21 cellular contexts compared by ENCODE assay signal in the genomic region with DNA sequence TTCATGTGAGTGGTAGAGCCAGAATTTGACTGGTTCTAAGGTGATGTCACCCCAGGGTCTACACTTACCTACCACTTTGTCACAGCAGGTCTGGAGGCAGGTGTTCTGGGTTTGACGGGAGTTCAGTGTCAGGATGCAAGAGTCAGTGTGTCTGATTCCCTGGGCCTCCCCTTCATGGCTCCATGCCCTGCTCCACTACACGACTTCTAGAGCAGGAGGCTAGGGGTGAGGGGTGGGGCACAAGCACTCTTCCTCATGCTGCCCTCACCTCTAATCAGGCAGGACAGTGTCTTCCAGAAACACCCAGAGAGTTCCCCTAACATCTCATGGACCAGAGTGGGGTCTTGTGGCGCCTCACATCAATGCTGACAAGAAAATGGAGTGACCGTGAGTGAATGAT.
DNase-seq lines count a peak whose midpoint lies in the region; ATAC-seq and TF ChIP-seq lines count a peak whose summit lies in the region.
"Had no signal": no experiment of that assay in that cellular context is flagged by ENCODE, and none has a peak within 500 bp of the region (broad histone marks: within the 10 kb centered on the region; RNA-seq: fewer than 3 reads in every experiment).

No MANE protein-coding gene starts in this region.

- H3K4me3 ChIP-seq in thyroid gland (replicated peaks in 1 of 3), result no peak overlapping the region
- H3K4me3 ChIP-seq: BLaER1 treated with 17β-estradiol and CSF1 and Interleukin-3, amounts not matched to agents 10 nM and 100 nM; GM12878; GM23338; HAP-1 had no signal

- no peaks in the 10 kb centered on the region for H4K20me1 ChIP-seq in H9 (ENCODE audit: control insufficient read depth, insufficient read depth, insufficient read length)
- H4K20me1 ChIP-seq: BLaER1 treated with 17β-estradiol and CSF1 and Interleukin-3, amounts not matched to agents 10 nM and 100 nM had no signal

- no peak overlapping the region for H2BK5ac ChIP-seq in H9 (ENCODE audit: insufficient read length, low read length)

- TF ChIP-seq POLR2A in thyroid gland (IDR thresholded peaks at IDR 0.05), result no peak

- H3T11ph ChIP-seq in H9 (ENCODE audit: low read length), result no peak overlapping the region

- H3K36me3 ChIP-seq in thyroid gland, result no peaks in the 10 kb centered on the region
- H3K36me3 ChIP-seq: BE2C; BLaER1 treated with 17β-estradiol and CSF1 and Interleukin-3, amounts not matched to agents 10 nM and 100 nM; HAP-1 had no signal

- CTCF ChIA-PET in activated CD8-positive, alpha-beta memory T cell treated with anti-CD3 and anti-CD28 coated beads, Interleukin-2, amount 10 ng/mL, durations not matched to agents 7 days and 5 days (lab: Charles Lee), result no interaction called here

- H3K27me3 ChIP-seq in H9 (ENCODE audit: insufficient read depth, low read length), result no peaks in the 10 kb centered on the region
- H3K27me3 ChIP-seq in thyroid gland, result no peaks in the 10 kb centered on the region
- H3K27me3 ChIP-seq: BLaER1 treated with 17β-estradiol and CSF1 and Interleukin-3, amounts not matched to agents 10 nM and 100 nM had no signal

- H3K9me3 Mint-ChIP-seq in activated CD8-positive, alpha-beta memory T cell treated with anti-CD3 and anti-CD28 coated beads, Interleukin-2, amount 10 ng/mL, durations not matched to agents 7 days and 5 days (ENCODE audit: low read depth), result no peaks in the 10 kb centered on the region
- no peaks in the 10 kb centered on the region for H3K9me3 Mint-ChIP-seq in H9
- H3K9me3 Mint-ChIP-seq: GM23338 had no signal

- no peak overlapping the region for H2AK5ac ChIP-seq in H9 (ENCODE audit: insufficient read length, low read length)

- H3K4me3 Mint-ChIP-seq in activated CD8-positive, alpha-beta memory T cell treated with anti-CD3 and anti-CD28 coated beads, Interleukin-2, amount 10 ng/mL, durations not matched to agents 7 days and 5 days, result no peak overlapping the region
- no peak overlapping the region for H3K4me3 Mint-ChIP-seq in H9
- H3K4me3 Mint-ChIP-seq: CD14-positive monocyte; CD4-positive, alpha-beta T cell; CD8-positive, alpha-beta memory T cell; GM23338; HFFc6 had no signal

- no peak overlapping the region for H3K56ac ChIP-seq in H9 (ENCODE audit: insufficient read length, low read depth, low read length)

- H4K8ac ChIP-seq in H9 (replicated peaks; ENCODE audit: insufficient read length, low read depth, low read length), result no peak overlapping the region

- H3K23me2 ChIP-seq in H9 (ENCODE audit: insufficient read length, low read depth, low read length, poor library complexity, severe bottlenecking), result no peaks in the 10 kb centered on the region

- TF ChIP-seq CTCF in H9 (conservative IDR thresholded peaks at IDR 0.05), result no peak
- no peak for TF ChIP-seq CTCF in thyroid gland (IDR thresholded peaks at IDR 0.05)

- no peak overlapping the region for H3K9ac ChIP-seq in H9 (ENCODE audit: extremely low read depth, insufficient read length, low read length)
- H3K9ac ChIP-seq: BLaER1 treated with 17β-estradiol and CSF1 and Interleukin-3, amounts not matched to agents 10 nM and 100 nM had no signal

- H4K91ac ChIP-seq in H9 (ENCODE audit: insufficient read length, low read depth, low read length), result no peak overlapping the region

- H2BK15ac ChIP-seq in H9 (ENCODE audit: low read depth, low read length), result no peak overlapping the region

- H3K27ac ChIP-seq in H9 (ENCODE audit: insufficient read length, low read depth, low read length) (no peak overlapping the region), thyroid gland (peak overlapping the region in 2 of 3 donors; percentile 82 to 86)
- H3K27ac ChIP-seq: 22Rv1; BLaER1 treated with 17β-estradiol and CSF1 and Interleukin-3, amounts not matched to agents 10 nM and 100 nM had no signal

- no peak for ATAC-seq in activated CD8-positive, alpha-beta memory T cell treated with anti-CD3 and anti-CD28 coated beads, Interleukin-2, amount 10 ng/mL, durations not matched to agents 7 days and 5 days
- ATAC-seq: GM12878, GM23338 had no signal

- intact Hi-C loops in thyroid gland (cut with DNase I), result no loop called here

- H3K18ac ChIP-seq in H9 (ENCODE audit: insufficient read length, low read depth, low read length), result no peak overlapping the region

- H3K27me3 Mint-ChIP-seq in activated CD8-positive, alpha-beta memory T cell treated with anti-CD3 and anti-CD28 coated beads, Interleukin-2, amount 10 ng/mL, durations not matched to agents 7 days and 5 days, result peaks cover 16% of the 10 kb centered on the region
- peaks cover 2% of the 10 kb centered on the region; the same call in 1 of the 2 replicates for H3K27me3 Mint-ChIP-seq in H9 (ENCODE audit: low read depth)
- H3K27me3 Mint-ChIP-seq: CD4-positive, alpha-beta T cell had no signal

- no peaks in the 10 kb centered on the region for H3K4me1 Mint-ChIP-seq in activated CD8-positive, alpha-beta memory T cell treated with anti-CD3 and anti-CD28 coated beads, Interleukin-2, amount 10 ng/mL, durations not matched to agents 7 days and 5 days
- H3K4me1 Mint-ChIP-seq in H9, result 0 out of 4 replicates have a peak, but pooled peaks cover 0 to 2% of the 10 kb centered on the region in 2 experiments
- H3K4me1 Mint-ChIP-seq: CD14-positive monocyte; CD8-positive, alpha-beta memory T cell had no signal

- no peaks in the 10 kb centered on the region for H3K79me1 ChIP-seq in H9 (ENCODE audit: insufficient read depth, low read depth, low read length, poor library complexity, severe bottlenecking)

- no peak overlapping the region for H3K4ac ChIP-seq in H9 (ENCODE audit: low read depth, low read length)

- no peak overlapping the region for H4K5ac ChIP-seq in H9 (ENCODE audit: insufficient read length, low read depth, low read length)

- H3K4me2 ChIP-seq in H9 (ENCODE audit: insufficient read depth, insufficient read length, low read length), result no peak overlapping the region
- H3K4me2 ChIP-seq: BLaER1 treated with 17β-estradiol and CSF1 and Interleukin-3, amounts not matched to agents 10 nM and 100 nM; GM23338 had no signal

- no peaks in the 10 kb centered on the region for H3K9me3 ChIP-seq in H9 (ENCODE audit: control insufficient read depth, low read depth, low read length)
- H3K9me3 ChIP-seq in thyroid gland, result no peaks in the 10 kb centered on the region
- H3K9me3 ChIP-seq: BE2C, HAP-1 had no signal

- WGBS in H9 (ENCODE audit: extremely low coverage, insufficient read length, low lambda C conversion rate), result no CpG with 5 or more reads among the region's 4 CpGs
- 81 to 93% methylated on average over 3 to 4 of the region's 4 CpGs for WGBS in thyroid gland, 2 donors

- no peak overlapping the region for H2BK12ac ChIP-seq in H9 (ENCODE audit: insufficient read length, low read depth, low read length)

- no peak overlapping the region for H3K23ac ChIP-seq in H9 (ENCODE audit: insufficient read length, low read depth, low read length)

- no peak overlapping the region for H2BK120ac ChIP-seq in H9 (ENCODE audit: low read depth, low read length, poor library complexity, severe bottlenecking)

- no peak overlapping the region for H2AFZ ChIP-seq in H9 (ENCODE audit: low read length)
- H2AFZ ChIP-seq: GM23338 had no signal

- peak; percentile 3 for DNase-seq in activated CD8-positive, alpha-beta memory T cell treated with anti-CD3 and anti-CD28 coated beads, Interleukin-2, amount 10 ng/mL, durations not matched to agents 7 days and 5 days
- DNase-seq in activated CD8-positive, alpha-beta memory T cell treated with anti-CD3 and anti-CD28 coated beads for 24 hours, result no peak
- DNase-seq in H9 (no peak), thyroid gland (peak in 1 of 2 donors; percentile 8), HUDEP-2 (lab: John Stamatoyannopoulos, UW; ENCODE audit: unreplicated experiment in 76 of 76) (no peak)
- DNase-seq in NK-92 treated with Interleukin-12 subunit alpha and Interleukin-12 subunit beta, amount 100 ng/mL, for 24 hours (lab: John Stamatoyannopoulos, UW), result no peak
- DNase-seq: AML-193; BE2C; CD4-positive, alpha-beta T cell; CD8-positive, alpha-beta memory T cell; DMS 273 treated with DMSO at 0.1 percent for 48 hours; DMS79; EL; GDM1; HFFc6 had no signal

- H3K79me2 ChIP-seq in H9 (ENCODE audit: insufficient read depth, low read length), result no peaks in the 10 kb centered on the region

- H3K36me3 Mint-ChIP-seq in activated CD8-positive, alpha-beta memory T cell treated with anti-CD3 and anti-CD28 coated beads, Interleukin-2, amount 10 ng/mL, durations not matched to agents 7 days and 5 days, result no peaks in the 10 kb centered on the region
- H3K36me3 Mint-ChIP-seq in H9 (ENCODE audit: insufficient read depth in 1 of 3, low read depth in 3 of 3), result no peaks in the 10 kb centered on the region; a peak in 1 of 7 replicates
- H3K36me3 Mint-ChIP-seq: CD14-positive monocyte had no signal

- H3K4me1 ChIP-seq in H9 (ENCODE audit: insufficient read depth, low read length) (no peaks in the 10 kb centered on the region), thyroid gland (peaks cover 22 to 26% of the 10 kb centered on the region in 2 donors)
- H3K4me1 ChIP-seq: BE2C; BLaER1 treated with 17β-estradiol and CSF1 and Interleukin-3, amounts not matched to agents 10 nM and 100 nM; HAP-1 had no signal

- H2BK20ac ChIP-seq in H9 (ENCODE audit: low read depth, low read length, poor library complexity, severe bottlenecking), result no peak overlapping the region

- H3K27ac Mint-ChIP-seq in activated CD8-positive, alpha-beta memory T cell treated with anti-CD3 and anti-CD28 coated beads, Interleukin-2, amount 10 ng/mL, durations not matched to agents 7 days and 5 days, result no peak overlapping the region
- H3K27ac Mint-ChIP-seq in H9, result no peak overlapping the region
- H3K27ac Mint-ChIP-seq: CD4-positive, alpha-beta T cell; CD8-positive, alpha-beta memory T cell; GM23338; HFFc6 had no signal

- peak overlapping the region; percentile 37; the same call in 1 of the 2 replicates for H3K14ac ChIP-seq in H9 (ENCODE audit: insufficient read depth, low read length)
